Comparison of ENCODE assay signal across 8 cellular contexts in genomic region chr14:103427485-103428443, GRCh38. TPM values are rescaled to one million over a fixed set of nuclear protein-coding genes. Genes with fewer than 3 reads are reported as not detected.
DNase-seq lines count a peak whose midpoint lies in the region; ATAC-seq lines count a peak whose summit lies in the region.

No MANE protein-coding gene starts in this region.

- no peaks in the 10 kb centered on the region for H3K9me3 ChIP-seq in Karpas-422 (ENCODE audit: low read length)

- H3K27ac Mint-ChIP-seq in activated naive CD4-positive, alpha-beta T cell treated with anti-CD3 and anti-CD28 coated beads, Interleukin-2, amount 10 ng/mL, durations not matched to agents 7 days and 5 days, result peak overlapping the region; percentile 80

- DNase-seq in ACHN (peak; percentile 43), Karpas-422 (no peak), islet precursor cell (peak; percentile 80), HPDE6-E6E7 (ENCODE audit: extremely low spot score) (no peak), kidney glomerular epithelial cell (lab: John Stamatoyannopoulos, UW) (no peak)
- DNase-seq in activated naive CD4-positive, alpha-beta T cell treated with anti-CD3 and anti-CD28 coated beads, Interleukin-2, amount 10 ng/mL, durations not matched to agents 7 days and 5 days, result peak; percentile 35

- H3K4me3 ChIP-seq in Karpas-422 (ENCODE audit: low read length), result no peak overlapping the region

- H3K9ac ChIP-seq in Karpas-422 (ENCODE audit: low read length), result no peak overlapping the region

- H3K27me3 ChIP-seq in Karpas-422 (ENCODE audit: low read length), result no peaks in the 10 kb centered on the region

- H3K9me3 Mint-ChIP-seq in activated naive CD4-positive, alpha-beta T cell treated with anti-CD3 and anti-CD28 coated beads, Interleukin-2, amount 10 ng/mL, durations not matched to agents 7 days and 5 days, result no peaks in the 10 kb centered on the region

- CTCF ChIA-PET in activated naive CD4-positive, alpha-beta T cell treated with anti-CD3 and anti-CD28 coated beads, Interleukin-2, amount 10 ng/mL, durations not matched to agents 7 days and 5 days (lab: Charles Lee), result interaction anchor here (0.6 to 1.3 kb wide), 2 partner anchors 35 to 1578 kb away, joined by 3 read pairs; no protein-coding TSS in a partner anchor

- H3K79me2 ChIP-seq in Karpas-422 (ENCODE audit: low read length), result peaks cover 89% of the 10 kb centered on the region

- H3K9me2 ChIP-seq in Karpas-422 (replicated peaks; ENCODE audit: insufficient read depth, low read length), result no peaks in the 10 kb centered on the region

- no peaks in the 10 kb centered on the region for H3K27me3 Mint-ChIP-seq in activated naive CD4-positive, alpha-beta T cell treated with anti-CD3 and anti-CD28 coated beads, Interleukin-2, amount 10 ng/mL, durations not matched to agents 7 days and 5 days

- H2AFZ ChIP-seq in Karpas-422 (ENCODE audit: low read length), result no peak overlapping the region

- ATAC-seq in HG02798 (IDR thresholded peaks at IDR 0.05; ENCODE audit: poor library complexity, unreplicated experiment) (no peak), GM21360 (IDR thresholded peaks at IDR 0.05; ENCODE audit: unreplicated experiment) (no peak)

- H3K4me2 ChIP-seq in Karpas-422 (ENCODE audit: low read depth, low read length, poor library complexity, severe bottlenecking), result peak overlapping the region; percentile 24

- peaks cover 29% of the 10 kb centered on the region for H3K4me1 Mint-ChIP-seq in activated naive CD4-positive, alpha-beta T cell treated with anti-CD3 and anti-CD28 coated beads, Interleukin-2, amount 10 ng/mL, durations not matched to agents 7 days and 5 days

- H3K27ac ChIP-seq in Karpas-422 (ENCODE audit: low read length), result peak overlapping the region; percentile 51

- H3K36me3 Mint-ChIP-seq in activated naive CD4-positive, alpha-beta T cell treated with anti-CD3 and anti-CD28 coated beads, Interleukin-2, amount 10 ng/mL, durations not matched to agents 7 days and 5 days, result peaks cover 20% of the 10 kb centered on the region

- peaks cover 24% of the 10 kb centered on the region for H3K4me1 ChIP-seq in Karpas-422 (ENCODE audit: low read length)

- H4K20me1 ChIP-seq in Karpas-422 (ENCODE audit: insufficient read depth, low read depth, low read length), result no peaks in the 10 kb centered on the region

- no peak overlapping the region for H3K4me3 Mint-ChIP-seq in activated naive CD4-positive, alpha-beta T cell treated with anti-CD3 and anti-CD28 coated beads, Interleukin-2, amount 10 ng/mL, durations not matched to agents 7 days and 5 days

- in situ Hi-C loops in ACHN (cut with HindIII; ENCODE audit: low pct_ligation_motif_present, low pct_unique_long_range_greater_than_20kb, low sequenced_read_pairs), result no loop called here

- peaks cover 12% of the 10 kb centered on the region; the same call in 1 of the 2 replicates for H3K36me3 ChIP-seq in Karpas-422 (ENCODE audit: insufficient read depth, low read length)

RNA-seq across cellular contexts. Expression of gene MARK3, which starts 42.5 kb away (rescaled TPM):
- total RNA-seq in Karpas-422 (2014; rRNA removed; shearing (Covaris generic); ENCODE audit: low replicate concordance), result 94.5 and 113 TPM in 2 replicates

Comparison
In these comparisons a context has a peak if more than half of its experiments do, and no peak if none do; other contexts are left out.
1. DNase-seq: peak in ACHN (single experiment), activated naive CD4-positive, alpha-beta T cell treated with anti-CD3 and anti-CD28 coated beads, Interleukin-2, amount 10 ng/mL, durations not matched to agents 7 days and 5 days (single experiment) and islet precursor cell (single experiment); none in Karpas-422 (single experiment), HPDE6-E6E7 (single experiment) and kidney glomerular epithelial cell (single experiment).